ENCODE assay signal across 1 cellular context in the genomic region with DNA sequence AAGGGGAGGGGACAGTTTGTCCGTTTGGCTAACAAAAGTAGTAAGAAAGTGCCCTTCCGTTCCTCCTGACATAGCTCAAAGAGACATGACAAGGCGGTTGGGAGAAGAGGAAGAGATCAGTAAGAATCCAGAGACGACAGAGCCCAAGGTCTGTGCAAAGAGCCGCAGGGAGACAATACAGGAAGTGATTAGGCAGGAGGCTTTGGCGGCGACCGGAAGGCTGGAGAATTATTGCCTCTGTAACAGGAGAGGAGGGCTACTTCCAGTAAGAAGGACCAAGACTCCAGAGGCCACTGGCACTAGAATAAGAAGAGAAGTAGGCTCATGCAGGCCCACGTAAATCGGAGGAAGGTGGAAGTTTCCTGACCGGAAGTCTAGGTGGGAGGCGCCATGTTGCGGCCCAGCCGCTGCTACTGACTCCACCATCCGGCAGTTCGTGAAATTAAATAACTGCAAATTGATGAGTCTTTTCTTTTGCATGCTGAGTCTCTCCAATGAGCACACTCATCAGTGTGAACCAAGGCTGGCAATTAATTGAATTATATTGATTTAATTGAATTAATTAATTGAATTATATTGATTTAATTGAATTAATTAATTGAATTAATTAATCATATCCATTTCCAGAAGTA.
TF ChIP-seq lines count a peak whose summit lies in the region.

No MANE protein-coding gene starts in this region.

TF ChIP-seq in H1, 55 proteins besides CTCF, POLR2A, EP300 and RAD21 (continued from another document):
- TF ChIP-seq CHD1 (IDR thresholded peaks at IDR 0.05; ENCODE audit: low read depth, low read length) (no peak), RNF2 (IDR thresholded peaks at IDR 0.05; ENCODE audit: borderline replicate concordance, low read depth, low read length, missing control alignments, poor library complexity, severe bottlenecking) (no peak), SP2 (IDR thresholded peaks at IDR 0.05; ENCODE audit: low read length) (no peak), YY1 (IDR thresholded peaks at IDR 0.05; ENCODE audit: low read depth, low read length) (no peak), RBBP5 (IDR thresholded peaks at IDR 0.05; ENCODE audit: borderline replicate concordance, low read depth, low read length) (no peak), HDAC2 (IDR thresholded peaks at IDR 0.05; ENCODE audit: borderline replicate concordance in 1 of 2, low read depth in 2 of 2, low read length in 2 of 2) (no peak)
- TF ChIP-seq, protein P1, sequence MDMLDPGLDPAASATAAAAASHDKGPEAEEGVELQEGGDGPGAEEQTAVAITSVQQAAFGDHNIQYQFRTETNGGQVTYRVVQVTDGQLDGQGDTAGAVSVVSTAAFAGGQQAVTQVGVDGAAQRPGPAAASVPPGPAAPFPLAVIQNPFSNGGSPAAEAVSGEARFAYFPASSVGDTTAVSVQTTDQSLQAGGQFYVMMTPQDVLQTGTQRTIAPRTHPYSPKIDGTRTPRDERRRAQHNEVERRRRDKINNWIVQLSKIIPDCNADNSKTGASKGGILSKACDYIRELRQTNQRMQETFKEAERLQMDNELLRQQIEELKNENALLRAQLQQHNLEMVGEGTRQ (IDR thresholded peaks at IDR 0.05; ENCODE audit: low read length), result no peak
